1 cellular context compared by ENCODE assay signal in genomic region chr9:137254624-137255447, GRCh38.
A peak's percentile ranks its signal among the peaks of the same experiment; 100 is the strongest.
TF ChIP-seq lines count a peak whose summit lies in the region.

NELFB (plus strand) TSS chr9:137255327.

TF ChIP-seq in GM12878, 131 proteins besides CTCF, POLR2A, EP300 and RAD21 (continued from another document and continues in another):
- no peak for TF ChIP-seq E4F1 (IDR thresholded peaks at IDR 0.05; ENCODE audit: borderline replicate concordance, partially characterized antibody)
- peak; percentile 26; the same call in 1 of the 2 replicates for TF ChIP-seq PAX5 (IDR thresholded peaks at IDR 0.05; ENCODE audit: borderline replicate concordance, low read depth, low read length)
- no peak for TF ChIP-seq PAX8 (IDR thresholded peaks at IDR 0.05)
- no peak for TF ChIP-seq NFIC (IDR thresholded peaks at IDR 0.05; ENCODE audit: low read depth, low read length)
- no peak for TF ChIP-seq MTA3 (IDR thresholded peaks at IDR 0.05; ENCODE audit: borderline replicate concordance, low read length)
- no peak for TF ChIP-seq ATF7 (IDR thresholded peaks at IDR 0.05; ENCODE audit: low read depth)
- no peak for TF ChIP-seq TCF7 (IDR thresholded peaks at IDR 0.05; ENCODE audit: borderline replicate concordance)
- peak; percentile 74 for TF ChIP-seq CHD2 (IDR thresholded peaks at IDR 0.05; ENCODE audit: borderline replicate concordance, low read depth, low read length)
- peak; percentile 65; the same call in 1 of the 2 replicates for TF ChIP-seq SMARCA5 (IDR thresholded peaks at IDR 0.05)
- TF ChIP-seq ZNF592 (IDR thresholded peaks at IDR 0.05), result peak; percentile 67; the same call in 1 of the 2 replicates
- TF ChIP-seq NR2F1 (conservative IDR thresholded peaks at IDR 0.05), result peak; percentile 73
- no peak for TF ChIP-seq SPI1 (IDR thresholded peaks at IDR 0.05; ENCODE audit: borderline replicate concordance, insufficient read depth, low read depth, low read length)
- TF ChIP-seq SUPT20H (IDR thresholded peaks at IDR 0.05; ENCODE audit: borderline replicate concordance, control insufficient read depth, low read depth, low read length), result no peak
- no peak for TF ChIP-seq ETV6 (conservative IDR thresholded peaks at IDR 0.05 in 1 of 2, IDR thresholded peaks at IDR 0.05 in 1 of 2; ENCODE audit: borderline replicate concordance in 1 of 2, low read depth in 1 of 2)
- TF ChIP-seq TARDBP (IDR thresholded peaks at IDR 0.05; ENCODE audit: borderline replicate concordance), result no peak
- TF ChIP-seq JUND (IDR thresholded peaks at IDR 0.05; ENCODE audit: low read depth, low read length), result 0 out of 2 replicates have a peak, but pooled peaks have one; percentile 49
- TF ChIP-seq SP1 (IDR thresholded peaks at IDR 0.05; ENCODE audit: low read depth, low read length), result peak; percentile 73
- no peak for TF ChIP-seq JUNB (IDR thresholded peaks at IDR 0.05)
- no peak for TF ChIP-seq RELB (IDR thresholded peaks at IDR 0.05; ENCODE audit: low read depth)
- TF ChIP-seq BCLAF1 (IDR thresholded peaks at IDR 0.05), result peak; percentile 53; the same call in 1 of the 2 replicates
- TF ChIP-seq STAT1 (conservative IDR thresholded peaks at IDR 0.05), result 0 out of 2 replicates have a peak, but pooled peaks have one; percentile 83
- TF ChIP-seq NFYA (IDR thresholded peaks at IDR 0.05; ENCODE audit: borderline replicate concordance, low read depth, low read length), result no peak
- no peak for TF ChIP-seq KLF5 (IDR thresholded peaks at IDR 0.05; ENCODE audit: partially characterized antibody)
- no peak for TF ChIP-seq NBN (IDR thresholded peaks at IDR 0.05)
- 0 out of 2 replicates have a peak, but pooled peaks have one; percentile 44 for TF ChIP-seq NFXL1 (IDR thresholded peaks at IDR 0.05; ENCODE audit: borderline replicate concordance)
- peak; percentile 73; the same call in 1 of the 2 replicates for TF ChIP-seq ZNF217 (IDR thresholded peaks at IDR 0.05)
- no peak for TF ChIP-seq KAT2A (conservative IDR thresholded peaks at IDR 0.05; ENCODE audit: control insufficient read depth, low read depth, low read length)
- no peak for TF ChIP-seq USF2 (IDR thresholded peaks at IDR 0.05; ENCODE audit: borderline replicate concordance, low read depth, low read length)
- TF ChIP-seq FOS (IDR thresholded peaks at IDR 0.05; ENCODE audit: borderline replicate concordance, extremely low read depth, insufficient read length), result no peak
- no peak for TF ChIP-seq FOXK2 (IDR thresholded peaks at IDR 0.05)
- peak; percentile 39 for TF ChIP-seq PKNOX1 (IDR thresholded peaks at IDR 0.05)
- TF ChIP-seq REST (IDR thresholded peaks at IDR 0.05; ENCODE audit: low read depth, low read length), result no peak
- TF ChIP-seq CHD4 (IDR thresholded peaks at IDR 0.05), result no peak
- TF ChIP-seq SUZ12 (IDR thresholded peaks at IDR 0.05; ENCODE audit: unreplicated experiment), result no peak
- peak; percentile 83 for TF ChIP-seq SIN3A (IDR thresholded peaks at IDR 0.05; ENCODE audit: low read depth, low read length)
- no peak for TF ChIP-seq SREBF2 (IDR thresholded peaks at IDR 0.05; ENCODE audit: low read length)
- TF ChIP-seq E2F4 (IDR thresholded peaks at IDR 0.05; ENCODE audit: low read depth, low read length), result no peak
- no peak for TF ChIP-seq ZNF384 (IDR thresholded peaks at IDR 0.05; ENCODE audit: borderline replicate concordance, low read depth, low read length)
- peak; percentile 40 for TF ChIP-seq BCL3 (IDR thresholded peaks at IDR 0.05; ENCODE audit: borderline replicate concordance, insufficient read depth, low read depth, low read length, poor library complexity, severe bottlenecking)
- TF ChIP-seq EZH2 (IDR thresholded peaks at IDR 0.05; ENCODE audit: borderline replicate concordance, control insufficient read depth, low read depth, low read length), result no peak
- TF ChIP-seq EGR1 (IDR thresholded peaks at IDR 0.05; ENCODE audit: borderline replicate concordance in 1 of 2, low read depth in 2 of 2, low read length in 2 of 2), result peak in 1 of 2 experiments; percentile 81; a peak in 2 of 3 replicates
- no peak for TF ChIP-seq RAD51 (IDR thresholded peaks at IDR 0.05)
- TF ChIP-seq BHLHE40 (IDR thresholded peaks at IDR 0.05; ENCODE audit: borderline replicate concordance in 1 of 2, low read depth in 2 of 2, low read length in 1 of 2), result peak; percentile 33 to 79; a peak in 3 of 4 replicates
- no peak for TF ChIP-seq ZBED1 (IDR thresholded peaks at IDR 0.05; ENCODE audit: borderline replicate concordance)
